Comparison of ENCODE assay signal across 9 cellular contexts in the genomic region with DNA sequence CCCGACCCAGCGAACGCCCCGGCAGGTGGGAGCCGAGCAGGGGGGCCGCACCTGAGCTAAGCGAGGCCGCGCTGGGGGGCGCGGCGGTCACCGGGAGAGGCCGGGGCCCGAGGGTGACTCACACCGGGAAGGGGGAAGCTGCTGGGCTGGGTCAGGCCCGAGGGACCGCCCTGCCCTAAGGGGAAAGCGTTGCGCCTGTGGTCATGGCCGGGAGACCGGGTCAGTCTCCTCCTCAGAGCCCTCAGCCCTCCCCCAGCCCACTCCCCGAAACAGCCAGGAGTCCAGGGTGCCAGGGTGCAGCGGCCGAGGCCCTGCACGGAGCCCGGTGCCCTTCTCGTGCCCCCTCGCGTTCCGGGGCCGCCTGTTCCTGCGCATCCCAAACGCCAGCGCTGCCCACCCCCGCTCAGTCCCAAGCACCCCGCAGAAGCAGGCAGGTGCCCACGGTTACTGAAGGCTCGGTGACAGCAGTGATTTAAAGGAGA. TPM values are rescaled to one million over a fixed set of nuclear protein-coding genes. Genes with fewer than 3 reads are reported as not detected.
DNase-seq lines count a peak whose midpoint lies in the region; ATAC-seq and TF ChIP-seq lines count a peak whose summit lies in the region.
"Had no signal": no experiment of that assay in that cellular context is flagged by ENCODE, and none has a peak within 500 bp of the region (broad histone marks: within the 10 kb centered on the region; RNA-seq: fewer than 3 reads in every experiment).

No MANE protein-coding gene starts in this region.

- H3K79me2 ChIP-seq in neural progenitor cell (ENCODE audit: low read depth), result peaks cover 30% of the 10 kb centered on the region

- H2AFZ ChIP-seq in neural progenitor cell (replicated peaks), result peak overlapping the region; percentile 96

- H3K36me3 Mint-ChIP-seq in neural progenitor cell, result no peaks in the 10 kb centered on the region

- H3K4me1 Mint-ChIP-seq in neural progenitor cell, result peaks cover 7% of the 10 kb centered on the region

- H3K4me3 ChIP-seq in neural progenitor cell, result peak overlapping the region; percentile 87

- peak overlapping the region; percentile 82 for H3K4me2 ChIP-seq in neural progenitor cell

- peak overlapping the region; percentile 77 for H3K4me3 Mint-ChIP-seq in neural progenitor cell

- no peak for TF ChIP-seq CTCF in neural progenitor cell (IDR thresholded peaks at IDR 0.05)

- H3K9ac ChIP-seq in neural progenitor cell, result no peak overlapping the region

- peaks cover 32% of the 10 kb centered on the region for H3K27me3 ChIP-seq in neural progenitor cell

- no peak overlapping the region for H3K27ac Mint-ChIP-seq in neural progenitor cell

- H3K27me3 Mint-ChIP-seq in neural progenitor cell (ENCODE audit: insufficient read depth, low read depth), result peaks cover 8% of the 10 kb centered on the region

- H3F3A ChIP-seq in neural progenitor cell (ENCODE audit: low read depth), result peaks cover 14% of the 10 kb centered on the region

- peaks cover 5% of the 10 kb centered on the region for H3K4me1 ChIP-seq in neural progenitor cell

- H4K20me1 ChIP-seq in neural progenitor cell (ENCODE audit: low read depth), result peaks cover 6% of the 10 kb centered on the region

- peak overlapping the region; percentile 53 for H3K27ac ChIP-seq in epithelial cell of prostate
- H3K27ac ChIP-seq in neural progenitor cell, result no peak overlapping the region

- H3K9me3 Mint-ChIP-seq in neural progenitor cell, result peaks cover 3% of the 10 kb centered on the region

- H3K36me3 ChIP-seq in neural progenitor cell, result no peaks in the 10 kb centered on the region

- no peaks in the 10 kb centered on the region for H3K9me3 ChIP-seq in neural progenitor cell (ENCODE audit: low read depth)

- ATAC-seq in GM21515 (IDR thresholded peaks at IDR 0.05; ENCODE audit: unreplicated experiment), result no peak

- DNase-seq in NCI-H345 (lab: John Stamatoyannopoulos, UW) (peak; percentile 22), NCI-H345 treated with DMSO at 0.1 percent for 48 hours (lab: John Stamatoyannopoulos, UW; ENCODE audit: unreplicated experiment) (no peak), NCI-H226 (peak; percentile 40), epithelial cell of prostate (ENCODE audit: low read depth, low spot score) (no peak), neural progenitor cell (ENCODE audit: low spot score) (no peak), cortex of kidney (lab: John Stamatoyannopoulos, UW) (no peak)
- no peak for DNase-seq in activated CD4-positive, CD25-positive, alpha-beta regulatory T cell (lab: John Stamatoyannopoulos, UW)
- DNase-seq: DND-41 had no signal

RNA-seq across cellular contexts. Expression of a gene that starts 0.7 kb away (rescaled TPM):
- 0.39 and 0.65 TPM in 2 replicates for total RNA-seq in neural progenitor cell (ENCODE audit: low replicate concordance)

RNA-seq across cellular contexts. Expression of a gene that starts 0.9 kb away (rescaled TPM):
- 4.7 and 25.1 TPM in 2 replicates for total RNA-seq in neural progenitor cell (ENCODE audit: low replicate concordance)

RNA-seq across cellular contexts. Expression of a gene that starts 17.3 kb away (rescaled TPM):
- total RNA-seq in neural progenitor cell (ENCODE audit: low replicate concordance), result not detected in 2 replicates

RNA-seq across cellular contexts. Expression of a gene that starts 35.3 kb away (rescaled TPM):
- 17.1 and 62.0 TPM in 2 replicates for total RNA-seq in neural progenitor cell (ENCODE audit: low replicate concordance)

Comparison
In these comparisons a context has a peak if more than half of its experiments do, and no peak if none do; other contexts are left out.
1. DNase-seq: peak in NCI-H345 (single experiment) and NCI-H226 (single experiment); none in NCI-H345 treated with DMSO at 0.1 percent for 48 hours (single experiment), epithelial cell of prostate (single experiment), neural progenitor cell (single experiment), activated CD4-positive, CD25-positive, alpha-beta regulatory T cell (0 of 4) and cortex of kidney (single experiment).